In the genomic region with DNA sequence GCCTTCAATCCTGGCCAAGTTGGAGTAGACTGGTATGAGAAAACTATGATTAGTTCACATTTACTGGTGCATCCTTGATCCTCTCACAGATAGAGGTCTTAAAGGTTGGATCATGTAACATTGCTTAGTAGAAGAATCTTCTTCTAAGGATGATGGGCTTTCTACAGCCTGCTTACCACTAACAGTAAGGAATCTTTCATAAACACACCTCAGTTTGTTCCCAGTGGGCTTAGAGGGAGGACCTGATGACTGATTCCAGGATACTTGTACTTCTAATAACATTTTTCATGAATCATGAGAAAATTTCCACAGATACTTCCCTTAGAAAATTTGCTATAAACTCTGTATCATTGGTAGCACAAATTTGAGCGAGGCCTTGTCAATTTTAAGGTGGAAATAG, we compare ENCODE assay signal across 2 cellular contexts.
TF ChIP-seq lines count a peak whose summit lies in the region.

No MANE protein-coding gene starts in this region.

TF ChIP-seq in IMR-90, 13 proteins besides CTCF, POLR2A, EP300 and RAD21 (continued from another document):
- TF ChIP-seq, protein P1, sequence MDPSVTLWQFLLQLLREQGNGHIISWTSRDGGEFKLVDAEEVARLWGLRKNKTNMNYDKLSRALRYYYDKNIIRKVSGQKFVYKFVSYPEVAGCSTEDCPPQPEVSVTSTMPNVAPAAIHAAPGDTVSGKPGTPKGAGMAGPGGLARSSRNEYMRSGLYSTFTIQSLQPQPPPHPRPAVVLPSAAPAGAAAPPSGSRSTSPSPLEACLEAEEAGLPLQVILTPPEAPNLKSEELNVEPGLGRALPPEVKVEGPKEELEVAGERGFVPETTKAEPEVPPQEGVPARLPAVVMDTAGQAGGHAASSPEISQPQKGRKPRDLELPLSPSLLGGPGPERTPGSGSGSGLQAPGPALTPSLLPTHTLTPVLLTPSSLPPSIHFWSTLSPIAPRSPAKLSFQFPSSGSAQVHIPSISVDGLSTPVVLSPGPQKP (IDR thresholded peaks at IDR 0.05; ENCODE audit: borderline replicate concordance, low read depth, low read length) = no peak
- no peak for TF ChIP-seq FOS (IDR thresholded peaks at IDR 0.05; ENCODE audit: low read depth, low read length)

TF ChIP-seq in HEK293T, 16 proteins besides CTCF, POLR2A, EP300 and RAD21 (continued from another document):
- TF ChIP-seq FOXM1 (IDR thresholded peaks at IDR 0.05; ENCODE audit: borderline replicate concordance) = no peak
- no peak for TF ChIP-seq SUZ12 (IDR thresholded peaks at IDR 0.05)
- no peak for TF ChIP-seq FOXK2 (IDR thresholded peaks at IDR 0.05)
- TF ChIP-seq FOXA1 (IDR thresholded peaks at IDR 0.05) = no peak
- TF ChIP-seq ELF4 (IDR thresholded peaks at IDR 0.05) = no peak
- no peak for TF ChIP-seq TARDBP (IDR thresholded peaks at IDR 0.05)
- TF ChIP-seq ZNF384 (IDR thresholded peaks at IDR 0.05) = no peak
- no peak for TF ChIP-seq NFRKB (IDR thresholded peaks at IDR 0.05)
- no peak for TF ChIP-seq BHLHE40 (IDR thresholded peaks at IDR 0.05; ENCODE audit: borderline replicate concordance)
- no peak for TF ChIP-seq HDGF (IDR thresholded peaks at IDR 0.05; ENCODE audit: borderline replicate concordance)
- no peak for TF ChIP-seq CTBP1 (IDR thresholded peaks at IDR 0.05; ENCODE audit: borderline replicate concordance)
- TF ChIP-seq ARNT (IDR thresholded peaks at IDR 0.05) = no peak
- no peak for TF ChIP-seq PKNOX1 (IDR thresholded peaks at IDR 0.05)
- TF ChIP-seq L3MBTL2 (conservative IDR thresholded peaks at IDR 0.05) = no peak
TF ChIP-seq in HEK293T: peak in this region for 0.
